Comparison of ENCODE assay signal across 8 cellular contexts in the genomic region with DNA sequence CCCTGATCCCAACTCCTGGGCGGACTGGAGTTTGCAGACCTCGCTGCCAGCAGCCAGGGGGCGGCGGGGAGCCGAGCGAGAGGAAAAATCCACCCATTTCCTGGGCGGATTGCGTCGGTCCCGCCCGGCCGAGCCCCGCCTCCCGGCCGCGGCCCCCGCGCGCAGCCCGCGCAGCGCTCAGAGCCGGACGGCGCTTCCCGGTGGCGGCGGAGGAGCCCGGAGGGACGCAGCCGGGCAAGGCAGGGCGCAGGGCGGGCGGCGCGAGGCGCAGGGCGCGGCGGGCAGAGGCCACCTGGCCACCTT. TPM values are rescaled to one million over a fixed set of nuclear protein-coding genes. Genes with fewer than 3 reads are reported as not detected.
DNase-seq lines count a peak whose midpoint lies in the region; ATAC-seq lines count a peak whose summit lies in the region.

Gene OLFM1 (plus strand): TSS at position 180 of the 303 bp plus-strand sequence. CDS start 322 bp downstream, outside the sequence.

- H3K9me3 Mint-ChIP-seq in activated CD4-positive, alpha-beta memory T cell treated with anti-CD3 and anti-CD28 coated beads for 36 hours, result no peaks in the 10 kb centered on the region

- no peaks in the 10 kb centered on the region for H3K36me3 ChIP-seq in neuron (ENCODE audit: insufficient read depth, low read length)

- H3K4me1 Mint-ChIP-seq in activated CD4-positive, alpha-beta memory T cell treated with anti-CD3 and anti-CD28 coated beads for 36 hours (ENCODE audit: low read depth), result peaks cover 3% of the 10 kb centered on the region

- H3K4me1 ChIP-seq in neuron (ENCODE audit: insufficient read depth, low read length), result peaks cover 3% of the 10 kb centered on the region

- H3K4me3 ChIP-seq in neuron (ENCODE audit: low read length), result peak within 1 kb of the TSS; percentile 34

- no peak within 1 kb of the TSS for H2AFZ ChIP-seq in neuron (ENCODE audit: low read depth, low read length)

- no peak within 1 kb of the TSS for H3K27ac Mint-ChIP-seq in activated CD4-positive, alpha-beta memory T cell treated with anti-CD3 and anti-CD28 coated beads for 36 hours

- peak; percentile 60 for DNase-seq in COLO829 (ENCODE audit: low spot score)
- peak; percentile 17 for DNase-seq in HT-29 (ENCODE audit: low spot score)
- peak; percentile 69 for DNase-seq in activated CD4-positive, alpha-beta memory T cell treated with anti-CD3 and anti-CD28 coated beads for 36 hours
- DNase-seq in foreskin melanocyte, result peak; percentile 50
- no peak for DNase-seq in GF-D8 (lab: John Stamatoyannopoulos, UW)

- no peaks in the 10 kb centered on the region for H3K9me3 ChIP-seq in neuron (ENCODE audit: low read length)

- no peak for ATAC-seq in GM21529 (IDR thresholded peaks at IDR 0.05; ENCODE audit: unreplicated experiment)
- no peak for ATAC-seq in GM21381 (IDR thresholded peaks at IDR 0.05; ENCODE audit: unreplicated experiment)

- POLR2A ChIA-PET in activated CD4-positive, alpha-beta memory T cell treated with anti-CD3 and anti-CD28 coated beads for 36 hours (lab: Charles Lee), result no interaction called here

- no peaks in the 10 kb centered on the region for H3K36me3 Mint-ChIP-seq in activated CD4-positive, alpha-beta memory T cell treated with anti-CD3 and anti-CD28 coated beads for 36 hours

- CTCF ChIA-PET in activated CD4-positive, alpha-beta memory T cell treated with anti-CD3 and anti-CD28 coated beads for 36 hours (lab: Charles Lee), result no interaction called here

- no peak within 1 kb of the TSS for H3K4me3 Mint-ChIP-seq in activated CD4-positive, alpha-beta memory T cell treated with anti-CD3 and anti-CD28 coated beads for 36 hours

- peaks cover 48% of the 10 kb centered on the region for H3K27me3 Mint-ChIP-seq in activated CD4-positive, alpha-beta memory T cell treated with anti-CD3 and anti-CD28 coated beads for 36 hours

- intact Hi-C loops in activated CD4-positive, alpha-beta memory T cell treated with anti-CD3 and anti-CD28 coated beads for 36 hours (cut with micrococcal nuclease), result loop anchor here (2.0 kb wide), 1 partner anchor 325 kb away; no protein-coding TSS in a partner anchor

- H3K27me3 ChIP-seq in neuron (ENCODE audit: insufficient read depth, low read length), result peaks cover 31% of the 10 kb centered on the region

RNA-seq across cellular contexts. Expression of gene OLFM1, which starts in this region (rescaled TPM):
- total RNA-seq in HT-29 (2014; rRNA removed; shearing (Covaris generic)), result not detected in 2 replicates
- total RNA-seq in activated CD4-positive, alpha-beta memory T cell treated with anti-CD3 and anti-CD28 coated beads for 36 hours, result not detected

Comparison
In these comparisons a context has a peak if more than half of its experiments do, and no peak if none do; other contexts are left out.
1. Peak in DNase-seq in HT-29; RNA of the gene not detected or under 1 TPM.
2. Peak in DNase-seq in activated CD4-positive, alpha-beta memory T cell treated with anti-CD3 and anti-CD28 coated beads for 36 hours; RNA of the gene not detected or under 1 TPM.